Comparison of ENCODE assay signal across 33 cellular contexts in the genomic region with DNA sequence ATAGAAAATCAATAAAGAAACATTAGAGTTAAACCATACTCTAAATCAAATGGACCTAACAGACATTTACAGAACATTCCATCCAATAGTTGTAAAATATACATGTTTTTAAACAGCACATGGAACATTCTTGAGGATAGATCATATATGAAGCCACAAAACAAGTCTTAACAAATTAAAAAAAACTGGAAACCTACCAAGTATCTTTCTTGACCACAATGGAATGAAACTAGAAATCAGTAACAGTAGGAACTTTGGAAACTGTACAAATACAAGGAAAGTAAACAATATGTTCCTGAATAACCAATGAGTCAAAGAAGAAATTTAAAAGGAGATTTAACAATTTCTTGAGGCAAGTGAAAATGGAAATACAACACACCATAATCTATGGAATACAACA.
"Had no signal": no experiment of that assay in that cellular context is flagged by ENCODE, and none has a peak within 500 bp of the region (broad histone marks: within the 10 kb centered on the region; RNA-seq: fewer than 3 reads in every experiment).

No MANE protein-coding gene starts in this region.

- ATAC-seq: activated CD8-positive, alpha-beta memory T cell treated with anti-CD3 and anti-CD28 coated beads, Interleukin-2, amount 10 ng/mL, durations not matched to agents 7 days and 5 days; activated T-cell treated with anti-CD3 and anti-CD28 coated beads, Interleukin-2, amount 50 U/mL, for 72 hours; activated T-helper 17 cell treated with anti-CD3 and anti-CD28 coated beads, Interleukin-2, amount 50 U/mL, for 72 hours; K562 had no signal

- H3K4me3 ChIP-seq: ascending aorta, K562, Peyer's patch had no signal

- H3K4me1 Mint-ChIP-seq: activated CD4-positive, alpha-beta memory T cell treated with anti-CD3 and anti-CD28 coated beads, Interleukin-2, amount 10 ng/mL, durations not matched to agents 7 days and 5 days; activated CD8-positive, alpha-beta memory T cell treated with anti-CD3 and anti-CD28 coated beads, Interleukin-2, amount 10 ng/mL, durations not matched to agents 7 days and 5 days; activated naive CD8-positive, alpha-beta T cell treated with anti-CD3 and anti-CD28 coated beads for 36 hours; activated T-helper 17 cell treated with anti-CD3 and anti-CD28 coated beads, Interleukin-2, amount 50 U/mL, for 72 hours had no signal

- H3K27ac Mint-ChIP-seq: activated CD4-positive, alpha-beta memory T cell treated with anti-CD3 and anti-CD28 coated beads, Interleukin-2, amount 10 ng/mL, durations not matched to agents 7 days and 5 days; activated CD8-positive, alpha-beta memory T cell treated with anti-CD3 and anti-CD28 coated beads, Interleukin-2, amount 10 ng/mL, durations not matched to agents 7 days and 5 days; activated naive CD8-positive, alpha-beta T cell treated with anti-CD3 and anti-CD28 coated beads for 36 hours; activated T-cell treated with anti-CD3 and anti-CD28 coated beads, Interleukin-2, amount 50 U/mL, for 72 hours; activated T-helper 17 cell treated with anti-CD3 and anti-CD28 coated beads, Interleukin-2, amount 50 U/mL, for 72 hours had no signal

- FAIRE-seq: K562 had no signal

- H3K4me1 ChIP-seq: ascending aorta, Peyer's patch had no signal

- H3K9me3 ChIP-seq: ascending aorta had no signal

- H3K36me3 Mint-ChIP-seq: activated naive CD8-positive, alpha-beta T cell treated with anti-CD3 and anti-CD28 coated beads for 36 hours had no signal

- H3K27me3 ChIP-seq: ascending aorta, Peyer's patch had no signal

- DNase-seq: activated CD4-positive, alpha-beta memory T cell treated with anti-CD3 and anti-CD28 coated beads, Interleukin-2, amount 10 ng/mL, durations not matched to agents 7 days and 5 days; activated CD4-positive, alpha-beta T cell treated with anti-CD3 and anti-CD28 coated beads for 1 hour; activated CD4-positive, alpha-beta T cell treated with anti-CD3 and anti-CD28 coated beads for 48 hours; activated CD4-positive, CD25-positive, alpha-beta regulatory T cell; activated CD8-positive, alpha-beta memory T cell treated with anti-CD3 and anti-CD28 coated beads for 24 hours; activated CD8-positive, alpha-beta memory T cell treated with anti-CD3 and anti-CD28 coated beads, Interleukin-2, amount 10 ng/mL, durations not matched to agents 7 days and 5 days; activated CD8-positive, alpha-beta memory T cell treated with anti-CD3 and anti-CD28 coated beads, Interleukin-2, amount 50 U/mL, for 48 hours; activated effector memory CD4-positive, alpha-beta T cell treated with anti-CD3 and anti-CD28 coated beads, Interleukin-2, amount 50 U/mL, for 16 hours; activated naive CD4-positive, alpha-beta T cell; activated naive CD4-positive, alpha-beta T cell treated with anti-CD3 and anti-CD28 coated beads, Interleukin-2, amount 50 U/mL, for 16 hours; activated naive CD8-positive, alpha-beta T cell treated with anti-CD3 and anti-CD28 coated beads for 36 hours; activated T-cell treated with anti-CD3 and anti-CD28 coated beads, Interleukin-2, amount 50 U/mL, for 72 hours; amygdala; caudate nucleus; NCI-H1105; NCI-H1417 treated with DMSO at 0.1 percent for 48 hours; NCI-H187 treated with DMSO at 0.1 percent for 48 hours; NCI-H2081; NCI-H2171 treated with DMSO at 0.1 percent for 48 hours; NCI-H2227 treated with DMSO at 0.1 percent for 48 hours; NCI-H446; NCI-H524; NCI-H69; NCI-H82; Peyer's patch; Right ventricle myocardium superior; RPMI8226; SW 1271; T1000; WERI-Rb-1 had no signal

- H3K36me3 ChIP-seq: ascending aorta, Peyer's patch, WERI-Rb-1 had no signal

- H3K4me3 Mint-ChIP-seq: activated CD4-positive, alpha-beta memory T cell treated with anti-CD3 and anti-CD28 coated beads, Interleukin-2, amount 10 ng/mL, durations not matched to agents 7 days and 5 days; activated CD8-positive, alpha-beta memory T cell treated with anti-CD3 and anti-CD28 coated beads, Interleukin-2, amount 10 ng/mL, durations not matched to agents 7 days and 5 days; activated naive CD8-positive, alpha-beta T cell treated with anti-CD3 and anti-CD28 coated beads for 36 hours; activated T-cell treated with anti-CD3 and anti-CD28 coated beads, Interleukin-2, amount 50 U/mL, for 72 hours; activated T-helper 17 cell treated with anti-CD3 and anti-CD28 coated beads, Interleukin-2, amount 50 U/mL, for 72 hours had no signal

- H3K27ac ChIP-seq: ascending aorta, Peyer's patch, WERI-Rb-1 had no signal
